ENCODE assay signal across 1 cellular context in the genomic region with DNA sequence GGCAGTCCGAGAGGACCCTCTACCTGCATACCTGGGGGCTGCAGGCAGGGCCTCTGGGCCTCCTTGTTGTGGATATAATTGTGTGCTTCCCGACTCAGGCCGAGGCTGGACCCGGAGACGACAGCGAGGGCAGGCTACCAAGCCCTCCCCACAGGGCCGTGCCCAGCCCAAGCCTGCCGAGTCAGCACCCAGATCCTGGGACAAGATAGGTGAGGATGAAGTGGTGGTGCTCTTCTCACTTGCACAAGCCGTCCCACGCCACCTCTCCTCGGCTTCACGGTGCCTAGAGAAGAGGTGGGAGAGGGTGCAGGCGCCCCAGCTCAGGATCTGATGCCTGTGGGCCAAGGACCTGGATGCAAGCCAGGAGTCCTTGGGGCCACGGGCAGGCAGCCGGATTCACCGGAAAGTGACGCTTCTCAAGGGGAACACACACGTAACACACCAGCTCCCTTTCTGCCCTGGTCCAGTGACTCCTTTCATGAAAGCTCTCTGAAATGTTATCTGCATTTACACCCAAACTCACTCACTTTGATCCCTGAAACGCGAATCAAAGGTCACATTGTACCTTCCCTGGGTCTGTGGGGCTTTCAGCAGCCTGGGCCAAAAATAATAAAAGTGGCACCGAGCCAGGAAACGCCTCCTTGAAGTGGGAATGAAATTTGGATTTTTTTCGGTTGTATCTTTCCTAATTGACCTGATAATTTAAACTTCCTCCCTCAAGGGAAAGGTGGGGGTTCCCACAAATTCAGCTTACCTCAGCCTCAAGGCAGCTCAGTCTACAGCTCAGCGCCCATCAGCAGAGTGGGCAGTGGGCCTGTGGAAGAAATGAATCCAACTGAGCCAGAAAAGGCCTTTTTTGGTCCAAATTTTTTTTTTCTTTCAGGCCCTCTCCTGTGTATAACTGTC.
TF ChIP-seq lines count a peak whose summit lies in the region.

No MANE protein-coding gene starts in this region.

TF ChIP-seq in GM12878, 131 proteins besides CTCF, POLR2A, EP300 and RAD21 (continues in another document):
- TF ChIP-seq POU2F2 (IDR thresholded peaks at IDR 0.05; ENCODE audit: borderline replicate concordance, low read depth, low read length) (no peak), POLR2AphosphoS2 (IDR thresholded peaks at IDR 0.05; ENCODE audit: low read depth, low read length) (no peak), ZNF274 (IDR thresholded peaks at IDR 0.05; ENCODE audit: insufficient read depth, insufficient read length) (no peak), SREBF1 (IDR thresholded peaks at IDR 0.05; ENCODE audit: low read length) (no peak), NKRF (conservative IDR thresholded peaks at IDR 0.05) (no peak), SIN3A (IDR thresholded peaks at IDR 0.05; ENCODE audit: low read depth, low read length) (no peak; the same call in 1 of the 2 replicates), PAX8 (IDR thresholded peaks at IDR 0.05) (no peak), MAX (IDR thresholded peaks at IDR 0.05; ENCODE audit: low read depth, low read length) (no peak), HCFC1 (IDR thresholded peaks at IDR 0.05; ENCODE audit: low read length) (no peak), ZNF622 (IDR thresholded peaks at IDR 0.05) (no peak), CEBPB (IDR thresholded peaks at IDR 0.05; ENCODE audit: borderline replicate concordance in 1 of 2, low read depth in 2 of 2, low read length in 2 of 2) (no peak), CBFB (IDR thresholded peaks at IDR 0.05; ENCODE audit: low read depth) (no peak), FOS (IDR thresholded peaks at IDR 0.05; ENCODE audit: borderline replicate concordance, extremely low read depth, insufficient read length) (no peak), CHD1 (IDR thresholded peaks at IDR 0.05; ENCODE audit: low read depth, low read length) (no peak), SMARCA5 (IDR thresholded peaks at IDR 0.05) (no peak), EZH2 (IDR thresholded peaks at IDR 0.05; ENCODE audit: borderline replicate concordance, control insufficient read depth, low read depth, low read length) (no peak), ZNF217 (IDR thresholded peaks at IDR 0.05) (no peak), MEF2A (IDR thresholded peaks at IDR 0.05; ENCODE audit: insufficient read depth, low read depth, low read length) (no peak), MEF2B (IDR thresholded peaks at IDR 0.05; ENCODE audit: partially characterized antibody, poor library complexity, severe bottlenecking) (peak; percentile 19), USF1 (IDR thresholded peaks at IDR 0.05; ENCODE audit: borderline replicate concordance, extremely low read length, insufficient read depth, low read depth, low read length) (no peak), MXI1 (IDR thresholded peaks at IDR 0.05; ENCODE audit: low read depth, low read length) (no peak), SMAD1 (IDR thresholded peaks at IDR 0.05; ENCODE audit: low read depth, partially characterized antibody) (peak; percentile 89), JUND (IDR thresholded peaks at IDR 0.05; ENCODE audit: low read depth, low read length) (no peak), TARDBP (IDR thresholded peaks at IDR 0.05; ENCODE audit: borderline replicate concordance) (no peak), IRF4 (IDR thresholded peaks at IDR 0.05; ENCODE audit: low read depth, low read length) (no peak), PKNOX1 (IDR thresholded peaks at IDR 0.05) (no peak), EED (IDR thresholded peaks at IDR 0.05; ENCODE audit: low read depth) (peak; percentile 32; the same call in 1 of the 2 replicates), ZZZ3 (IDR thresholded peaks at IDR 0.05; ENCODE audit: control insufficient read depth, insufficient read length, low read depth) (no peak), ZSCAN29 (IDR thresholded peaks at IDR 0.05) (no peak), ATF7 (IDR thresholded peaks at IDR 0.05; ENCODE audit: low read depth) (peak; percentile 10; the same call in 1 of the 2 replicates), ZBTB33 (IDR thresholded peaks at IDR 0.05) (no peak), FOXK2 (IDR thresholded peaks at IDR 0.05) (no peak), IRF3 (IDR thresholded peaks at IDR 0.05) (no peak)
- TF ChIP-seq, protein P1, sequence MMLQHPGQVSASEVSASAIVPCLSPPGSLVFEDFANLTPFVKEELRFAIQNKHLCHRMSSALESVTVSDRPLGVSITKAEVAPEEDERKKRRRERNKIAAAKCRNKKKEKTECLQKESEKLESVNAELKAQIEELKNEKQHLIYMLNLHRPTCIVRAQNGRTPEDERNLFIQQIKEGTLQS (IDR thresholded peaks at IDR 0.05; ENCODE audit: borderline replicate concordance, extremely low read depth, low read depth, low read length) = no peak
- TF ChIP-seq, protein P2, sequence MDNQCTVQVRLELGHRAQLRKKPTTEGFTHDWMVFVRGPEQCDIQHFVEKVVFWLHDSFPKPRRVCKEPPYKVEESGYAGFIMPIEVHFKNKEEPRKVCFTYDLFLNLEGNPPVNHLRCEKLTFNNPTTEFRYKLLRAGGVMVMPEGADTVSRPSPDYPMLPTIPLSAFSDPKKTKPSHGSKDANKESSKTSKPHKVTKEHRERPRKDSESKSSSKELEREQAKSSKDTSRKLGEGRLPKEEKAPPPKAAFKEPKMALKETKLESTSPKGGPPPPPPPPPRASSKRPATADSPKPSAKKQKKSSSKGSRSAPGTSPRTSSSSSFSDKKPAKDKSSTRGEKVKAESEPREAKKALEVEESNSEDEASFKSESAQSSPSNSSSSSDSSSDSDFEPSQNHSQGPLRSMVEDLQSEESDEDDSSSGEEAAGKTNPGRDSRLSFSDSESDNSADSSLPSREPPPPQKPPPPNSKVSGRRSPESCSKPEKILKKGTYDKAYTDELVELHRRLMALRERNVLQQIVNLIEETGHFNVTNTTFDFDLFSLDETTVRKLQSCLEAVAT (IDR thresholded peaks at IDR 0.05) = peak; percentile 15; the same call in 1 of the 2 replicates
- TF ChIP-seq, protein P3, sequence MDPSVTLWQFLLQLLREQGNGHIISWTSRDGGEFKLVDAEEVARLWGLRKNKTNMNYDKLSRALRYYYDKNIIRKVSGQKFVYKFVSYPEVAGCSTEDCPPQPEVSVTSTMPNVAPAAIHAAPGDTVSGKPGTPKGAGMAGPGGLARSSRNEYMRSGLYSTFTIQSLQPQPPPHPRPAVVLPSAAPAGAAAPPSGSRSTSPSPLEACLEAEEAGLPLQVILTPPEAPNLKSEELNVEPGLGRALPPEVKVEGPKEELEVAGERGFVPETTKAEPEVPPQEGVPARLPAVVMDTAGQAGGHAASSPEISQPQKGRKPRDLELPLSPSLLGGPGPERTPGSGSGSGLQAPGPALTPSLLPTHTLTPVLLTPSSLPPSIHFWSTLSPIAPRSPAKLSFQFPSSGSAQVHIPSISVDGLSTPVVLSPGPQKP (IDR thresholded peaks at IDR 0.05; ENCODE audit: low read depth, low read length) = no peak
- TF ChIP-seq, protein P4, sequence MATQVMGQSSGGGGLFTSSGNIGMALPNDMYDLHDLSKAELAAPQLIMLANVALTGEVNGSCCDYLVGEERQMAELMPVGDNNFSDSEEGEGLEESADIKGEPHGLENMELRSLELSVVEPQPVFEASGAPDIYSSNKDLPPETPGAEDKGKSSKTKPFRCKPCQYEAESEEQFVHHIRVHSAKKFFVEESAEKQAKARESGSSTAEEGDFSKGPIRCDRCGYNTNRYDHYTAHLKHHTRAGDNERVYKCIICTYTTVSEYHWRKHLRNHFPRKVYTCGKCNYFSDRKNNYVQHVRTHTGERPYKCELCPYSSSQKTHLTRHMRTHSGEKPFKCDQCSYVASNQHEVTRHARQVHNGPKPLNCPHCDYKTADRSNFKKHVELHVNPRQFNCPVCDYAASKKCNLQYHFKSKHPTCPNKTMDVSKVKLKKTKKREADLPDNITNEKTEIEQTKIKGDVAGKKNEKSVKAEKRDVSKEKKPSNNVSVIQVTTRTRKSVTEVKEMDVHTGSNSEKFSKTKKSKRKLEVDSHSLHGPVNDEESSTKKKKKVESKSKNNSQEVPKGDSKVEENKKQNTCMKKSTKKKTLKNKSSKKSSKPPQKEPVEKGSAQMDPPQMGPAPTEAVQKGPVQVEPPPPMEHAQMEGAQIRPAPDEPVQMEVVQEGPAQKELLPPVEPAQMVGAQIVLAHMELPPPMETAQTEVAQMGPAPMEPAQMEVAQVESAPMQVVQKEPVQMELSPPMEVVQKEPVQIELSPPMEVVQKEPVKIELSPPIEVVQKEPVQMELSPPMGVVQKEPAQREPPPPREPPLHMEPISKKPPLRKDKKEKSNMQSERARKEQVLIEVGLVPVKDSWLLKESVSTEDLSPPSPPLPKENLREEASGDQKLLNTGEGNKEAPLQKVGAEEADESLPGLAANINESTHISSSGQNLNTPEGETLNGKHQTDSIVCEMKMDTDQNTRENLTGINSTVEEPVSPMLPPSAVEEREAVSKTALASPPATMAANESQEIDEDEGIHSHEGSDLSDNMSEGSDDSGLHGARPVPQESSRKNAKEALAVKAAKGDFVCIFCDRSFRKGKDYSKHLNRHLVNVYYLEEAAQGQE (IDR thresholded peaks at IDR 0.05; ENCODE audit: low read depth, low read length) = no peak
- TF ChIP-seq, protein P5, sequence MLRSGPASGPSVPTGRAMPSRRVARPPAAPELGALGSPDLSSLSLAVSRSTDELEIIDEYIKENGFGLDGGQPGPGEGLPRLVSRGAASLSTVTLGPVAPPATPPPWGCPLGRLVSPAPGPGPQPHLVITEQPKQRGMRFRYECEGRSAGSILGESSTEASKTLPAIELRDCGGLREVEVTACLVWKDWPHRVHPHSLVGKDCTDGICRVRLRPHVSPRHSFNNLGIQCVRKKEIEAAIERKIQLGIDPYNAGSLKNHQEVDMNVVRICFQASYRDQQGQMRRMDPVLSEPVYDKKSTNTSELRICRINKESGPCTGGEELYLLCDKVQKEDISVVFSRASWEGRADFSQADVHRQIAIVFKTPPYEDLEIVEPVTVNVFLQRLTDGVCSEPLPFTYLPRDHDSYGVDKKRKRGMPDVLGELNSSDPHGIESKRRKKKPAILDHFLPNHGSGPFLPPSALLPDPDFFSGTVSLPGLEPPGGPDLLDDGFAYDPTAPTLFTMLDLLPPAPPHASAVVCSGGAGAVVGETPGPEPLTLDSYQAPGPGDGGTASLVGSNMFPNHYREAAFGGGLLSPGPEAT (IDR thresholded peaks at IDR 0.05; ENCODE audit: low read depth) = peak; percentile 60; the same call in 1 of the 2 replicates
